Comparison of ENCODE assay signal across 9 cellular contexts in the genomic region with DNA sequence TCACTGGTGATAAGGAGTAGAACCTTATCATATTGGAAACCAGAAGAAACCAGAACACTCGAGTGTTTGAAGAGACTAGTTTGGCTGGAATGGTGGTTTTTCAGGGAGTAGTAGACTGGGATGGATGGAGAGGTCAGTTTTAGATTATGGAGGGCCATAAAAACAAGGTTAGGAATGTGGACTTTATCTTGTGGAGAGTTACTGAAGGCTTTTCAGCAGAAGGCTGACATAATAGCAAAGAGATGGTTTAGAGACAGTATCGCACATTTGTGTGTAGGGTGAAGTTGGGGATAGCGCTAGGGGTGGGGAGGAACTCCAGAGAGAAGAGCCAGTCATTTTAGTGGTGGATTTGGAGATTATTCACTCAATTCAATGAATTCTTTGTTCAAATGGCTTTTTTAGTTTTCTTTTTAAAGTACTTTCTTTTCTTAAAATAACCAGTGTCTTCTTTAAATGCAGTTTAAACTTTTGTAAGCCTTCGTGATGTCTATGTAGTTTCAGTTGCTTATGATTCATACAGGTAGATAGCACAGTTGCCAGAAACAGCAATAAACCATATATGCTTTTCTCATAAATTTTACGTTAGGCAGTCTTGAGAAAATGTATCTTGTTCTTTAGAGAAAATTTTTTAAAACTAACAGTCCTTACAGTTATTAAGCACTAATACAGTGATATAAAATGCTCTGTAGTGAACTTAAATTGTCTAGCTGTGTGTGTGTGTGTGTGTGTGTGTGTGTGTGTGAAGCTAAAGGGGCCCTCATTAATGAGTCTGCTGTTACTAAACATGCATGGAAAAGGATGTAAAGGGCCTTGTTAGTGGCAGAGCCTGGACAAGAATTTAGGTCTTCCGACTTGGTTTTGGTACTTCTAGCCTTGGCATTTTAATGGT.
DNase-seq lines count a peak whose midpoint lies in the region; ATAC-seq and TF ChIP-seq lines count a peak whose summit lies in the region.
"Had no signal": no experiment of that assay in that cellular context is flagged by ENCODE, and none has a peak within 500 bp of the region (broad histone marks: within the 10 kb centered on the region; RNA-seq: fewer than 3 reads in every experiment).

No MANE protein-coding gene starts in this region.

- H3K9me3 ChIP-seq in adipocyte (ENCODE audit: control insufficient read depth, low read length), result no peaks in the 10 kb centered on the region
- H3K9me3 ChIP-seq in parathyroid adenoma (ENCODE audit: control insufficient read depth, low read length), result no peaks in the 10 kb centered on the region

- peak overlapping the region; percentile 9 for H3K4me2 ChIP-seq in parathyroid adenoma (ENCODE audit: low read length)

- H3K9ac ChIP-seq in adipocyte (ENCODE audit: low read length), result peak overlapping the region; percentile 61
- H3K9ac ChIP-seq in parathyroid adenoma, result no peak overlapping the region

- peak; percentile 26 for DNase-seq in adipocyte (ENCODE audit: low read depth)
- no peak for DNase-seq in SHP77 treated with DMSO at 0.1 percent for 48 hours (lab: John Stamatoyannopoulos, UW)
- no peak for DNase-seq in stimulated activated naive B cell treated with anti-CD40 and anti-IgM and Interleukin-4, amounts not matched to agents 10 μg/mL and 1 μg/mL and 100 μg/mL, for 72 hours
- DNase-seq in activated CD4-positive, CD25-positive, alpha-beta regulatory T cell (lab: John Stamatoyannopoulos, UW), result no peak

- peak overlapping the region; percentile 90 for H3K4me3 ChIP-seq in adipocyte (ENCODE audit: low read length)
- H3K4me3 ChIP-seq in parathyroid adenoma (ENCODE audit: low read depth, low read length), result no peak overlapping the region

- no peak overlapping the region for H3K27ac Mint-ChIP-seq in stimulated activated naive B cell treated with anti-CD40 and anti-IgM and Interleukin-4, amounts not matched to agents 10 μg/mL and 1 μg/mL and 100 μg/mL, for 72 hours
- H3K27ac Mint-ChIP-seq: activated naive CD4-positive, alpha-beta T cell treated with anti-CD3 and anti-CD28 coated beads, Interleukin-2, amount 50 U/mL, for 24 hours had no signal

- no peak overlapping the region for H3K4me3 Mint-ChIP-seq in stimulated activated naive B cell treated with anti-CD40 and anti-IgM and Interleukin-4, amounts not matched to agents 10 μg/mL and 1 μg/mL and 100 μg/mL, for 72 hours
- H3K4me3 Mint-ChIP-seq: activated naive CD4-positive, alpha-beta T cell treated with anti-CD3 and anti-CD28 coated beads, Interleukin-2, amount 50 U/mL, for 24 hours had no signal

- H2AFZ ChIP-seq in parathyroid adenoma, result no peak overlapping the region

- no peak for TF ChIP-seq CTCF in parathyroid adenoma (IDR thresholded peaks at IDR 0.05)

- peaks cover 37 to 39% of the 10 kb centered on the region in 2 donors for H3K27me3 Mint-ChIP-seq in stimulated activated naive B cell treated with anti-CD40 and anti-IgM and Interleukin-4, amounts not matched to agents 10 μg/mL and 1 μg/mL and 100 μg/mL, for 72 hours

- H3K36me3 ChIP-seq in adipocyte (ENCODE audit: control insufficient read depth, insufficient read depth, low read length, severe bottlenecking) (no peaks in the 10 kb centered on the region), parathyroid adenoma (ENCODE audit: control insufficient read depth, insufficient read depth, low read length) (no peaks in the 10 kb centered on the region)

- H3K4me1 ChIP-seq in adipocyte (ENCODE audit: control insufficient read depth, insufficient read depth, low read length), result peaks cover 46% of the 10 kb centered on the region
- H3K4me1 ChIP-seq in parathyroid adenoma, result no peaks in the 10 kb centered on the region

- peaks cover 2% of the 10 kb centered on the region for H3K79me2 ChIP-seq in parathyroid adenoma

- H3K9me3 Mint-ChIP-seq in stimulated activated naive B cell treated with anti-CD40 and anti-IgM and Interleukin-4, amounts not matched to agents 10 μg/mL and 1 μg/mL and 100 μg/mL, for 72 hours, result no peaks in the 10 kb centered on the region
- H3K9me3 Mint-ChIP-seq: activated naive CD4-positive, alpha-beta T cell treated with anti-CD3 and anti-CD28 coated beads, Interleukin-2, amount 50 U/mL, for 24 hours had no signal

- H3K36me3 Mint-ChIP-seq in stimulated activated naive B cell treated with anti-CD40 and anti-IgM and Interleukin-4, amounts not matched to agents 10 μg/mL and 1 μg/mL and 100 μg/mL, for 72 hours, result no peaks in the 10 kb centered on the region
- H3K36me3 Mint-ChIP-seq: activated naive CD4-positive, alpha-beta T cell treated with anti-CD3 and anti-CD28 coated beads, Interleukin-2, amount 50 U/mL, for 24 hours had no signal

- ATAC-seq in GM18508 (IDR thresholded peaks at IDR 0.05; ENCODE audit: insufficient read depth, unreplicated experiment) (peak; percentile 32), HG02678 (IDR thresholded peaks at IDR 0.05; ENCODE audit: unreplicated experiment) (peak; percentile 22), HG03139 (IDR thresholded peaks at IDR 0.05; ENCODE audit: unreplicated experiment) (no peak)
- ATAC-seq in stimulated activated naive B cell treated with anti-CD40 and anti-IgM and Interleukin-4, amounts not matched to agents 10 μg/mL and 1 μg/mL and 100 μg/mL, for 72 hours (replicated peaks), result no peak

- peaks cover 11 to 21% of the 10 kb centered on the region in 2 donors for H3K4me1 Mint-ChIP-seq in stimulated activated naive B cell treated with anti-CD40 and anti-IgM and Interleukin-4, amounts not matched to agents 10 μg/mL and 1 μg/mL and 100 μg/mL, for 72 hours

- H3K27me3 ChIP-seq in adipocyte (replicated peaks; ENCODE audit: control insufficient read depth, insufficient read depth, low read length), result no peaks in the 10 kb centered on the region
- H3K27me3 ChIP-seq in parathyroid adenoma (ENCODE audit: control insufficient read depth, insufficient read depth, low read length), result no peaks in the 10 kb centered on the region

- no peak overlapping the region for H3K27ac ChIP-seq in parathyroid adenoma

Comparison
In these comparisons a context has a peak if more than half of its experiments do, and no peak if none do; other contexts are left out.
1. ATAC-seq: peak in GM18508 (single experiment) and HG02678 (single experiment); none in stimulated activated naive B cell treated with anti-CD40 and anti-IgM and Interleukin-4, amounts not matched to agents 10 μg/mL and 1 μg/mL and 100 μg/mL, for 72 hours (0 of 2) and HG03139 (single experiment).